18 cellular contexts compared by ENCODE assay signal in the genomic region with DNA sequence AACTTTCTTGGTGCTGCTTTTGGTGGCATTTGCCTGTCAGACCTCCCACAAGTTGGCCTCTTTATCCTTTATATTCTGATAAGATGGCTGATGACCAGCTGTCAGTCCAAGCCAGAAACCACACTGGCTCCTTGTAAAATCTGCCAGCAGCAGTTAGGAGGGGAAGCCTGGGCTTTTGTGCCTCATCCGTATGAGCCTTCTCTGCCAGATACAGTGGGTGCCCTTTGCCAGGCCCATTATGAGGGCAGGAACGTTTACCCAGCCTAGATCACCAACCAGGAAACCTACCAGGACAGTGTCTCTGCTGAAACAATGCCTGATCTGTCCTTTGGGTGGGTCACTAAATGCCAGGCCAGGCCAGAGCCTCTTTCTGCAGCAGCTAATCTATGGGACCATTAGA.
DNase-seq lines count a peak whose midpoint lies in the region; ATAC-seq and TF ChIP-seq lines count a peak whose summit lies in the region.
"Had no signal": no experiment of that assay in that cellular context is flagged by ENCODE, and none has a peak within 500 bp of the region (broad histone marks: within the 10 kb centered on the region; RNA-seq: fewer than 3 reads in every experiment).

No MANE protein-coding gene starts in this region.

- peak; percentile 81 for ATAC-seq in mucosa of descending colon
- ATAC-seq in HG02759 (IDR thresholded peaks at IDR 0.05; ENCODE audit: unreplicated experiment) = no peak
- no peak for ATAC-seq in GM19452 (IDR thresholded peaks at IDR 0.05; ENCODE audit: unreplicated experiment)

- H3K27ac ChIP-seq in caudate nucleus (ENCODE audit: low read depth, low read length) (no peak overlapping the region), temporal lobe (ENCODE audit: low read depth, low read length) (peak overlapping the region; percentile 3)
- H3K27ac ChIP-seq: Peyer's patch, skin epidermis, thoracic aorta had no signal

- no peaks in the 10 kb centered on the region for H3K36me3 ChIP-seq in mucosa of descending colon (ENCODE audit: low read depth)
- H3K36me3 ChIP-seq: Peyer's patch, thoracic aorta had no signal

- H3K9me3 ChIP-seq in mucosa of descending colon = no peaks in the 10 kb centered on the region
- H3K9me3 ChIP-seq: Peyer's patch, thoracic aorta had no signal

- TF ChIP-seq CTCF in mucosa of descending colon (IDR thresholded peaks at IDR 0.05) = no peak

- intact Hi-C loops in mucosa of descending colon (cut with DNase I, micrococcal nuclease) = no loop called here

- DNase-seq in NCI-H2196 (lab: John Stamatoyannopoulos, UW; ENCODE audit: unreplicated experiment) = peak; percentile 7
- DNase-seq in NCI-H2196 treated with DMSO at 0.1 percent for 48 hours (lab: John Stamatoyannopoulos, UW; ENCODE audit: unreplicated experiment) = no peak
- DNase-seq in caudate nucleus (lab: John Stamatoyannopoulos, UW) = peak in 54 of 61 donors; percentile 6 to 85 (median 53)
- no peak for DNase-seq in mucosa of descending colon
- no peak for DNase-seq in activated CD8-positive, alpha-beta memory T cell treated with anti-CD3 and anti-CD28 coated beads, Interleukin-2, amount 50 U/mL, for 48 hours
- DNase-seq: activated CD4-positive, alpha-beta T cell treated with anti-CD3 and anti-CD28 coated beads, Interleukin-2, amount 50 U/mL, for 48 hours; activated naive CD4-positive, alpha-beta T cell treated with anti-CD3 and anti-CD28 coated beads for 36 hours; activated T-cell treated with anti-CD3 and anti-CD28 coated beads, Interleukin-2, amount 50 U/mL, for 1 hour; DMS53; MM.1S; NCI-H187 treated with DMSO at 0.1 percent for 48 hours; Peyer's patch; stimulated activated CD4-positive, alpha-beta T cell treated with anti-CD3 and anti-CD28 coated beads, Interleukin-4, amount 100 ng/mL, for 24 hours had no signal

- no peaks in the 10 kb centered on the region for H3K4me1 ChIP-seq in mucosa of descending colon (ENCODE audit: low read depth)
- H3K4me1 ChIP-seq: Peyer's patch had no signal

- H3K4me3 ChIP-seq in mucosa of descending colon = no peak overlapping the region
- H3K4me3 ChIP-seq: Peyer's patch, skin epidermis, thoracic aorta had no signal

Comparison
In these comparisons a context has a peak if more than half of its experiments do, and no peak if none do; other contexts are left out.
1. DNase-seq: peak in NCI-H2196 (single experiment) and caudate nucleus (54 of 61); none in NCI-H2196 treated with DMSO at 0.1 percent for 48 hours (single experiment), mucosa of descending colon (0 of 3) and activated CD8-positive, alpha-beta memory T cell treated with anti-CD3 and anti-CD28 coated beads, Interleukin-2, amount 50 U/mL, for 48 hours (single experiment).